Comparison of ENCODE assay signal across 9 cellular contexts in genomic region chr5:110726249-110727024, GRCh38. TPM values are rescaled to one million over a fixed set of nuclear protein-coding genes. Genes with fewer than 3 reads are reported as not detected.
DNase-seq lines count a peak whose midpoint lies in the region; ATAC-seq and TF ChIP-seq lines count a peak whose summit lies in the region.
"Had no signal": no experiment of that assay in that cellular context is flagged by ENCODE, and none has a peak within 500 bp of the region (broad histone marks: within the 10 kb centered on the region; RNA-seq: fewer than 3 reads in every experiment).

TMEM232 (minus strand) TSS chr5:110726671; CDS start chr5:110667352, 59,319 bp downstream.

- TF ChIP-seq CTCF in OCI-LY1 (IDR thresholded peaks at IDR 0.05; ENCODE audit: low read length) (no peak), fibroblast of mammary gland (conservative IDR thresholded peaks at IDR 0.05; ENCODE audit: control insufficient read depth, insufficient read depth, low read depth, low read length) (no peak)

- H3K9me3 Mint-ChIP-seq in activated T-helper 17 cell treated with anti-CD3 and anti-CD28 coated beads, Interleukin-2, amount 50 U/mL, for 72 hours = no peaks in the 10 kb centered on the region
- no peaks in the 10 kb centered on the region for H3K9me3 Mint-ChIP-seq in naive B cell

- peak within 1 kb of the TSS; percentile 57 for H3K9ac ChIP-seq in OCI-LY1 (ENCODE audit: low read length)

- no peaks in the 10 kb centered on the region for H3K9me3 ChIP-seq in OCI-LY1 (ENCODE audit: low read length)

- no peaks in the 10 kb centered on the region for H3K9me2 ChIP-seq in OCI-LY1 (ENCODE audit: low read depth, low read length)

- H3K27ac Mint-ChIP-seq in activated T-helper 17 cell treated with anti-CD3 and anti-CD28 coated beads, Interleukin-2, amount 50 U/mL, for 72 hours = peak within 1 kb of the TSS; percentile 84
- H3K27ac Mint-ChIP-seq in naive B cell = peak within 1 kb of the TSS in 3 of 6 donors; percentile 27 to 86 (median 79)

- peak within 1 kb of the TSS; percentile 55 for H3K27ac ChIP-seq in OCI-LY1 (ENCODE audit: low read depth, low read length, poor library complexity, severe bottlenecking)
- H3K27ac ChIP-seq: C4-2B had no signal

- H3K27me3 ChIP-seq in OCI-LY1 (ENCODE audit: insufficient read depth, low read length) = no peaks in the 10 kb centered on the region

- H3K79me2 ChIP-seq in OCI-LY1 (ENCODE audit: insufficient read depth, low read length) = no peaks in the 10 kb centered on the region

- H4K20me1 ChIP-seq in OCI-LY1 (ENCODE audit: insufficient read depth, low read length) = no peaks in the 10 kb centered on the region

- H3K36me3 ChIP-seq in OCI-LY1 (ENCODE audit: insufficient read depth, low read length) = no peaks in the 10 kb centered on the region

- H3K4me1 Mint-ChIP-seq in activated T-helper 17 cell treated with anti-CD3 and anti-CD28 coated beads, Interleukin-2, amount 50 U/mL, for 72 hours = peaks cover 3% of the 10 kb centered on the region
- peaks cover 0 to 5% (median 3%) of the 10 kb centered on the region in 3 donors for H3K4me1 Mint-ChIP-seq in naive B cell

- H3K4me3 ChIP-seq in OCI-LY1 (ENCODE audit: low read depth, low read length, poor library complexity, severe bottlenecking) (peak within 1 kb of the TSS; percentile 62), fibroblast of mammary gland (ENCODE audit: control insufficient read depth, low read depth, low read length) (peak within 1 kb of the TSS; percentile 48)

- H2AFZ ChIP-seq in OCI-LY1 (ENCODE audit: low read length) = peak within 1 kb of the TSS; percentile 76

- peak within 1 kb of the TSS; percentile 79 for H3K4me2 ChIP-seq in OCI-LY1 (ENCODE audit: low read length)

- no peaks in the 10 kb centered on the region; the same call in 1 of the 2 replicates for H3F3A ChIP-seq in OCI-LY1 (ENCODE audit: insufficient read depth, low read length)

- H3K36me3 Mint-ChIP-seq in activated T-helper 17 cell treated with anti-CD3 and anti-CD28 coated beads, Interleukin-2, amount 50 U/mL, for 72 hours (ENCODE audit: low read depth) = no peaks in the 10 kb centered on the region
- H3K36me3 Mint-ChIP-seq in naive B cell = peaks cover 0 to 8% of the 10 kb centered on the region in 2 donors

- peak; percentile 100 for ATAC-seq in HG03457 (IDR thresholded peaks at IDR 0.05; ENCODE audit: unreplicated experiment)
- ATAC-seq in activated T-helper 17 cell treated with anti-CD3 and anti-CD28 coated beads, Interleukin-2, amount 50 U/mL, for 72 hours (replicated peaks) = peak; percentile 100
- ATAC-seq in naive B cell (ENCODE audit: low read depth in 2 of 2) = peak; percentile 98

- H3K4me3 Mint-ChIP-seq in activated T-helper 17 cell treated with anti-CD3 and anti-CD28 coated beads, Interleukin-2, amount 50 U/mL, for 72 hours = peak within 1 kb of the TSS; percentile 88
- peak within 1 kb of the TSS; percentile 77 to 92 (median 83) for H3K4me3 Mint-ChIP-seq in naive B cell

- H3K4me1 ChIP-seq in OCI-LY1 (ENCODE audit: insufficient read depth, low read length, severe bottlenecking) = peaks cover 21% of the 10 kb centered on the region

- no peaks in the 10 kb centered on the region for H3K27me3 Mint-ChIP-seq in activated T-helper 17 cell treated with anti-CD3 and anti-CD28 coated beads, Interleukin-2, amount 50 U/mL, for 72 hours
- H3K27me3 Mint-ChIP-seq in naive B cell = peaks cover 6 to 10% (median 8%) of the 10 kb centered on the region in 3 donors

- DNase-seq in A172 (ENCODE audit: low spot score) = peak; percentile 68
- DNase-seq in GM19240 (ENCODE audit: insufficient read length, low spot score) = peak; percentile 41
- DNase-seq in fibroblast of mammary gland (ENCODE audit: low read depth) = peak; percentile 82
- peak; percentile 63 for DNase-seq in naive B cell
- peak; percentile 32 for DNase-seq in stimulated activated CD8-positive, alpha-beta memory T cell treated with anti-CD3 and anti-CD28 coated beads, Interleukin-7, amount 100 ng/mL, for 24 hours (ENCODE audit: low read depth)

RNA-seq across cellular contexts. Expression of gene TMEM232, which starts in this region (rescaled TPM):
- 0.14 and 1.5 TPM in 2 replicates for total RNA-seq in A172 (2014; rRNA removed; shearing (Covaris generic))
- under 1 TPM; 0.78 to 0.87 TPM for total RNA-seq in activated T-helper 17 cell treated with anti-CD3 and anti-CD28 coated beads, Interleukin-2, amount 50 U/mL, for 72 hours
- polyA plus RNA-seq in naive B cell (ENCODE audit: low read depth in 6 of 6) = 1 to 10 TPM in 3 of 6 donors, under 1 TPM in 1, not detected in 2; 0.73 to 1.8 (median 1.2) TPM

Comparison
In these comparisons a context has a peak if more than half of its experiments do, and no peak if none do; other contexts are left out.
1. Peak in every context shown above with its lines: DNase-seq, ATAC-seq, H3K4me3 ChIP-seq and H3K27ac ChIP-seq.
2. Peak in ATAC-seq in activated T-helper 17 cell treated with anti-CD3 and anti-CD28 coated beads, Interleukin-2, amount 50 U/mL, for 72 hours; RNA of the gene not detected or under 1 TPM.
3. DNase-seq: peak in every context shown above with its lines; median percentile 82 in fibroblast of mammary gland; 68 in A172; 63 in naive B cell; 41 in GM19240; 32 in stimulated activated CD8-positive, alpha-beta memory T cell treated with anti-CD3 and anti-CD28 coated beads, Interleukin-7, amount 100 ng/mL, for 24 hours.